Comparison of ENCODE assay signal across 31 cellular contexts in the genomic region with DNA sequence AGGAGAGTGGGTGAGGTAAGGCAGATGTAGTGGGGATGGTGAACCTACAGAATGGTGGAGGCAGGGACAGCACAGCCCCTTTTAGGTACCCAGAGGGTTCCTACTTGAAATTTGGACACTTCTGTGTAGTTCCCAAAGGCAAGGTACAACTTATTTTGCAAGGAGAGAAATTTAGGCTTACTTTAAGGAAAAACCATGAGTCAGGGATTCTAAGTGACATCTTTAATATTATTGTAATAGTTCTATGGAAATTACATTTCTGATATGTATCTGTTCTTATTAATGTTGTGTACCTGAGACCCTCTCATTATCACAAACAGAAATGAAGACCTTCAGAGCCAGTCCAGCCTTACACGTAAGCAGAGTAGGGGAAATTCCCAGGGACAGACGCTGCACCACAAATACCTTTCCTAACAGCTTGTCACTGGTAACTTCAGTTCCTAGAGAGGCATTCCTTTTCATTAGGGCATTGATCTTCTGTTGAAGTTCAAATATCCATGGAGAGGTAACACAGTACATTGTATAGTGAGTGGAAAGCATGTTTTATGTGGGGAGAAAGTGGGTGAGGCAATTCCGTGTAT.
"Had no signal": no experiment of that assay in that cellular context is flagged by ENCODE, and none has a peak within 500 bp of the region (broad histone marks: within the 10 kb centered on the region; RNA-seq: fewer than 3 reads in every experiment).

No MANE protein-coding gene starts in this region.

- H3K27ac ChIP-seq: ascending aorta, breast epithelium, cardiac muscle cell, colonic mucosa, epithelial cell of prostate, VCaP had no signal

- H3K4me3 ChIP-seq: ascending aorta, breast epithelium, cardiac muscle cell, colonic mucosa had no signal

- H3K27me3 ChIP-seq: ascending aorta, breast epithelium, cardiac muscle cell, colonic mucosa had no signal

- H3K4me1 ChIP-seq: ascending aorta, breast epithelium, colonic mucosa had no signal

- ATAC-seq: activated naive CD4-positive, alpha-beta T cell treated with anti-CD3 and anti-CD28 coated beads, Interleukin-2, amount 50 U/mL, for 72 hours; activated T-cell treated with anti-CD3 and anti-CD28 coated beads, Interleukin-2, amount 50 U/mL, for 72 hours; esophagus mucosa; WTC11 had no signal

- H3K9me3 ChIP-seq: ascending aorta, breast epithelium, colonic mucosa had no signal

- FAIRE-seq: endometrium, endothelial cell of umbilical vein, frontal cortex had no signal

- DNase-seq: activated CD4-positive, alpha-beta memory T cell treated with anti-CD3 and anti-CD28 coated beads, Interleukin-2, amount 10 ng/mL, durations not matched to agents 7 days and 5 days; activated CD4-positive, alpha-beta T cell treated with anti-CD3 and anti-CD28 coated beads for 1 hour; activated CD4-positive, alpha-beta T cell treated with anti-CD3 and anti-CD28 coated beads for 4 hours; activated CD4-positive, alpha-beta T cell treated with anti-CD3 and anti-CD28 coated beads, Interleukin-2, amount 10 ng/mL, durations not matched to agents 7 days and 5 days; activated CD4-positive, alpha-beta T cell treated with anti-CD3 and anti-CD28 coated beads, Interleukin-2, amount 50 U/mL, for 4 hours; activated CD8-positive, alpha-beta memory T cell treated with anti-CD3 and anti-CD28 coated beads, Interleukin-2, amount 50 U/mL, for 48 hours; activated gamma-delta T cell; activated naive CD4-positive, alpha-beta T cell; activated naive CD4-positive, alpha-beta T cell treated with anti-CD3 and anti-CD28 coated beads, Interleukin-2, amount 10 ng/mL, durations not matched to agents 7 days and 5 days; activated naive CD8-positive, alpha-beta T cell treated with anti-CD3 and anti-CD28 coated beads, Interleukin-2, amount 10 ng/mL, durations not matched to agents 7 days and 5 days; activated T-cell treated with anti-CD3 and anti-CD28 coated beads for 4 hours; activated T-cell treated with anti-CD3 and anti-CD28 coated beads, Interleukin-2, amount 50 U/mL, for 24 hours; activated T-cell treated with anti-CD3 and anti-CD28 coated beads, Interleukin-2, amount 50 U/mL, for 72 hours; central memory CD4-positive, alpha-beta T cell; cerebellar nuclear complex; colonic mucosa; effector CD8-positive, alpha-beta T cell; foreskin fibroblast; head of caudate nucleus; hippocampal formation had no signal

- H3K36me3 ChIP-seq: colonic mucosa had no signal
